In the genomic region with DNA sequence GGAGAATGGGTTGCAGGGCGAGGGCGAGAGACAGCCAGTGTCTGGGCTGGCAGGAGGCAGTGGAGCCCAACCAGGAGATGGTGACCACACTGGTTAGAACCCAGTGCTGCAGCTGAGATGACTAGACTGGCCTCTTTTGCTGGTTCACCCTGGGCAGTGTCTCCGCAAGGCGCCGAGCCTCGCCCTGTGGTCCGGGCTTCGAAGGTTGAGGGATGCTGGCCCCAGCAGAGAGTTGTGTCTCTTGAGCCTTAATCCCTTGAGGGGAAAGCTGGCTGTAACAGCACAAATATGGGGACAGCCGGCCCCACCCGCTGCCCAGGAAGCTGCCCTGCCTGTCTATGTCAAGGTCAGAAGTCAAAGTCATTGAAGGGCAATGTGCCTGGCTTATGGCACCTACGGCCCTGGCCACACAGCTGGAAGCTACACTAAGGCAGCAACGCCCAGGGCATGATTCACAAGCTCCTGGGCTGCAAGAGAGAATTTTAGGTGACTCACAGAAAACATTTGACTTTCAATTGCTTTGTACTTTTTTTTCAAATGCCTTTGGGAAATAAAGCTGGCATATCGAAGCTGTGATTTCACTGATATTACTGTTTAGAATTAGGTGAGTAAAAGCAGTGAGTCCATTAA, we compare ENCODE assay signal across 1 cellular context.
TF ChIP-seq lines count a peak whose summit lies in the region.

No MANE protein-coding gene starts in this region.

TF ChIP-seq in GM23338, 12 proteins besides CTCF, POLR2A, EP300 and RAD21 (continued from another document):
- TF ChIP-seq, protein P1, sequence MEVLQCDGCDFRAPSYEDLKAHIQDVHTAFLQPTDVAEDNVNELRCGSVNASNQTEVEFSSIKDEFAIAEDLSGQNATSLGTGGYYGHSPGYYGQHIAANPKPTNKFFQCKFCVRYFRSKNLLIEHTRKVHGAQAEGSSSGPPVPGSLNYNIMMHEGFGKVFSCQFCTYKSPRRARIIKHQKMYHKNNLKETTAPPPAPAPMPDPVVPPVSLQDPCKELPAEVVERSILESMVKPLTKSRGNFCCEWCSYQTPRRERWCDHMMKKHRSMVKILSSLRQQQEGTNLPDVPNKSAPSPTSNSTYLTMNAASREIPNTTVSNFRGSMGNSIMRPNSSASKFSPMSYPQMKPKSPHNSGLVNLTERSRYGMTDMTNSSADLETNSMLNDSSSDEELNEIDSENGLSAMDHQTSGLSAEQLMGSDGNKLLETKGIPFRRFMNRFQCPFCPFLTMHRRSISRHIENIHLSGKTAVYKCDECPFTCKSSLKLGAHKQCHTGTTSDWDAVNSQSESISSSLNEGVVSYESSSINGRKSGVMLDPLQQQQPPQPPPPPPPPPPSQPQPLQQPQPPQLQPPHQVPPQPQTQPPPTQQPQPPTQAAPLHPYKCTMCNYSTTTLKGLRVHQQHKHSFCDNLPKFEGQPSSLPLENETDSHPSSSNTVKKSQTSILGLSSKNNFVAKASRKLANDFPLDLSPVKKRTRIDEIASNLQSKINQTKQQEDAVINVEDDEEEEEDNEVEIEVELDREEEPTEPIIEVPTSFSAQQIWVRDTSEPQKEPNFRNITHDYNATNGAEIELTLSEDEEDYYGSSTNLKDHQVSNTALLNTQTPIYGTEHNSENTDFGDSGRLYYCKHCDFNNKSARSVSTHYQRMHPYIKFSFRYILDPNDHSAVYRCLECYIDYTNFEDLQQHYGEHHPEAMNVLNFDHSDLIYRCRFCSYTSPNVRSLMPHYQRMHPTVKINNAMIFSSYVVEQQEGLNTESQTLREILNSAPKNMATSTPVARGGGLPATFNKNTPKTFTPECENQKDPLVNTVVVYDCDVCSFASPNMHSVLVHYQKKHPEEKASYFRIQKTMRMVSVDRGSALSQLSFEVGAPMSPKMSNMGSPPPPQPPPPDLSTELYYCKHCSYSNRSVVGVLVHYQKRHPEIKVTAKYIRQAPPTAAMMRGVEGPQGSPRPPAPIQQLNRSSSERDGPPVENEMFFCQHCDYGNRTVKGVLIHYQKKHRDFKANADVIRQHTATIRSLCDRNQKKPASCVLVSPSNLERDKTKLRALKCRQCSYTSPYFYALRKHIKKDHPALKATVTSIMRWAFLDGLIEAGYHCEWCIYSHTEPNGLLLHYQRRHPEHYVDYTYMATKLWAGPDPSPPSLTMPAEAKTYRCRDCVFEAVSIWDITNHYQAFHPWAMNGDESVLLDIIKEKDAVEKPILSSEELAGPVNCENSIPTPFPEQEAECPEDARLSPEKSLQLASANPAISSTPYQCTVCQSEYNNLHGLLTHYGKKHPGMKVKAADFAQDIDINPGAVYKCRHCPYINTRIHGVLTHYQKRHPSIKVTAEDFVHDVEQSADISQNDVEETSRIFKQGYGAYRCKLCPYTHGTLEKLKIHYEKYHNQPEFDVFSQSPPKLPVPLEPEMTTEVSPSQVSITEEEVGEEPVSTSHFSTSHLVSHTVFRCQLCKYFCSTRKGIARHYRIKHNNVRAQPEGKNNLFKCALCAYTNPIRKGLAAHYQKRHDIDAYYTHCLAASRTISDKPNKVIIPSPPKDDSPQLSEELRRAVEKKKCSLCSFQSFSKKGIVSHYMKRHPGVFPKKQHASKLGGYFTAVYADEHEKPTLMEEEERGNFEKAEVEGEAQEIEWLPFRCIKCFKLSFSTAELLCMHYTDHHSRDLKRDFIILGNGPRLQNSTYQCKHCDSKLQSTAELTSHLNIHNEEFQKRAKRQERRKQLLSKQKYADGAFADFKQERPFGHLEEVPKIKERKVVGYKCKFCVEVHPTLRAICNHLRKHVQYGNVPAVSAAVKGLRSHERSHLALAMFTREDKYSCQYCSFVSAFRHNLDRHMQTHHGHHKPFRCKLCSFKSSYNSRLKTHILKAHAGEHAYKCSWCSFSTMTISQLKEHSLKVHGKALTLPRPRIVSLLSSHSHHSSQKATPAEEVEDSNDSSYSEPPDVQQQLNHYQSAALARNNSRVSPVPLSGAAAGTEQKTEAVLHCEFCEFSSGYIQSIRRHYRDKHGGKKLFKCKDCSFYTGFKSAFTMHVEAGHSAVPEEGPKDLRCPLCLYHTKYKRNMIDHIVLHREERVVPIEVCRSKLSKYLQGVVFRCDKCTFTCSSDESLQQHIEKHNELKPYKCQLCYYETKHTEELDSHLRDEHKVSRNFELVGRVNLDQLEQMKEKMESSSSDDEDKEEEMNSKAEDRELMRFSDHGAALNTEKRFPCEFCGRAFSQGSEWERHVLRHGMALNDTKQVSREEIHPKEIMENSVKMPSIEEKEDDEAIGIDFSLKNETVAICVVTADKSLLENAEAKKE (CRISPR knock-in tag; IDR thresholded peaks at IDR 0.05) = no peak
- TF ChIP-seq, protein P2, sequence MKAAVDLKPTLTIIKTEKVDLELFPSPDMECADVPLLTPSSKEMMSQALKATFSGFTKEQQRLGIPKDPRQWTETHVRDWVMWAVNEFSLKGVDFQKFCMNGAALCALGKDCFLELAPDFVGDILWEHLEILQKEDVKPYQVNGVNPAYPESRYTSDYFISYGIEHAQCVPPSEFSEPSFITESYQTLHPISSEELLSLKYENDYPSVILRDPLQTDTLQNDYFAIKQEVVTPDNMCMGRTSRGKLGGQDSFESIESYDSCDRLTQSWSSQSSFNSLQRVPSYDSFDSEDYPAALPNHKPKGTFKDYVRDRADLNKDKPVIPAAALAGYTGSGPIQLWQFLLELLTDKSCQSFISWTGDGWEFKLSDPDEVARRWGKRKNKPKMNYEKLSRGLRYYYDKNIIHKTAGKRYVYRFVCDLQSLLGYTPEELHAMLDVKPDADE (IDR thresholded peaks at IDR 0.05) = no peak
- TF ChIP-seq JUNB (IDR thresholded peaks at IDR 0.05; ENCODE audit: unreplicated experiment) (no peak), EZH2phosphoT487 (IDR thresholded peaks at IDR 0.05; ENCODE audit: unreplicated experiment) (no peak), STAT1 (IDR thresholded peaks at IDR 0.05; ENCODE audit: unreplicated experiment) (no peak), ZNF114 (CRISPR knock-in tag; IDR thresholded peaks at IDR 0.05) (no peak), ZNF331 (CRISPR knock-in tag; IDR thresholded peaks at IDR 0.05; ENCODE audit: low read depth) (no peak), EZH2 (IDR thresholded peaks at IDR 0.05; ENCODE audit: low read depth, unreplicated experiment) (no peak)
